1 cellular context compared by ENCODE assay signal in genomic region chr16:87855852-87856715, GRCh38.
TF ChIP-seq lines count a peak whose summit lies in the region.

No MANE protein-coding gene starts in this region.

TF ChIP-seq in HepG2, 621 proteins besides CTCF, POLR2A, EP300 and RAD21 (continued from another document and continues in another):
- peak; percentile 74; the same call in 1 of the 2 replicates for TF ChIP-seq ZBTB39 (CRISPR knock-in tag; IDR thresholded peaks at IDR 0.05)
- TF ChIP-seq DDIT3 (CRISPR knock-in tag; IDR thresholded peaks at IDR 0.05), result no peak
- TF ChIP-seq ELF4 (CRISPR knock-in tag; IDR thresholded peaks at IDR 0.05; ENCODE audit: borderline replicate concordance), result no peak
- TF ChIP-seq ZNF589 (CRISPR knock-in tag; conservative IDR thresholded peaks at IDR 0.05), result no peak
- TF ChIP-seq PAWR (CRISPR knock-in tag; IDR thresholded peaks at IDR 0.05; ENCODE audit: borderline replicate concordance), result no peak
- TF ChIP-seq DZIP1 (CRISPR knock-in tag; IDR thresholded peaks at IDR 0.05), result peak; percentile 39; the same call in 1 of the 2 replicates
- TF ChIP-seq FOXA3 (CRISPR knock-in tag; IDR thresholded peaks at IDR 0.05), result peak; percentile 74
- peak; percentile 16; the same call in 1 of the 2 replicates for TF ChIP-seq SKIL (CRISPR knock-in tag; IDR thresholded peaks at IDR 0.05; ENCODE audit: borderline replicate concordance)
- TF ChIP-seq MIER3 (CRISPR knock-in tag; IDR thresholded peaks at IDR 0.05; ENCODE audit: borderline replicate concordance), result no peak
- no peak; the same call in 1 of the 2 replicates for TF ChIP-seq BRD4 (CRISPR knock-in tag; IDR thresholded peaks at IDR 0.05)
- no peak for TF ChIP-seq ETS1 (CRISPR knock-in tag; IDR thresholded peaks at IDR 0.05)
- no peak for TF ChIP-seq SYNCRIP (IDR thresholded peaks at IDR 0.05; ENCODE audit: insufficient read depth, low read depth, low read length)
- no peak for TF ChIP-seq ZNF260 (CRISPR knock-in tag; IDR thresholded peaks at IDR 0.05; ENCODE audit: borderline replicate concordance, low read depth)
- no peak for TF ChIP-seq ZNF326 (CRISPR knock-in tag; IDR thresholded peaks at IDR 0.05; ENCODE audit: borderline replicate concordance)
- no peak; the same call in 1 of the 2 replicates for TF ChIP-seq ZNF772 (CRISPR knock-in tag; IDR thresholded peaks at IDR 0.05)
- no peak for TF ChIP-seq MAFK (conservative IDR thresholded peaks at IDR 0.05 in 1 of 2, IDR thresholded peaks at IDR 0.05 in 1 of 2; ENCODE audit: low read length in 2 of 2)
- no peak for TF ChIP-seq ZBTB37 (CRISPR knock-in tag; IDR thresholded peaks at IDR 0.05)
- peak; percentile 77; the same call in 1 of the 2 replicates for TF ChIP-seq ZNF264 (CRISPR knock-in tag; IDR thresholded peaks at IDR 0.05)
- TF ChIP-seq HOXA5 (CRISPR knock-in tag; IDR thresholded peaks at IDR 0.05), result no peak; the same call in 1 of the 2 replicates
- TF ChIP-seq HNF4A (CRISPR knock-in tag; IDR thresholded peaks at IDR 0.05), result peak; percentile 61
- peak; percentile 99 for TF ChIP-seq ZBTB38 (CRISPR knock-in tag; IDR thresholded peaks at IDR 0.05)
- no peak for TF ChIP-seq EZH2 (conservative IDR thresholded peaks at IDR 0.05; ENCODE audit: low read depth, low read length)
- peak; percentile 82 for TF ChIP-seq ZNF263 (CRISPR knock-in tag; IDR thresholded peaks at IDR 0.05)
- no peak for TF ChIP-seq ZNF468 (CRISPR knock-in tag; IDR thresholded peaks at IDR 0.05)
- peak; percentile 58 for TF ChIP-seq YEATS4 (CRISPR knock-in tag; IDR thresholded peaks at IDR 0.05; ENCODE audit: borderline replicate concordance)
- TF ChIP-seq ZNF180 (CRISPR knock-in tag; IDR thresholded peaks at IDR 0.05; ENCODE audit: borderline replicate concordance, low read depth), result no peak
- peak; percentile 31; the same call in 1 of the 2 replicates for TF ChIP-seq EED (CRISPR knock-in tag; IDR thresholded peaks at IDR 0.05)
- peak; percentile 93; the same call in 1 of the 2 replicates for TF ChIP-seq ZBTB26 (CRISPR knock-in tag; IDR thresholded peaks at IDR 0.05; ENCODE audit: borderline replicate concordance)
- 0 out of 2 replicates have a peak, but pooled peaks have one; percentile 14 for TF ChIP-seq HNF1B (CRISPR knock-in tag; IDR thresholded peaks at IDR 0.05)
- TF ChIP-seq ZNF761 (CRISPR knock-in tag; conservative IDR thresholded peaks at IDR 0.05), result no peak
- peak; percentile 63 for TF ChIP-seq FOSL2 (CRISPR knock-in tag; IDR thresholded peaks at IDR 0.05)
- TF ChIP-seq NFYB (CRISPR knock-in tag; IDR thresholded peaks at IDR 0.05), result no peak
- TF ChIP-seq MTF2 (CRISPR knock-in tag; IDR thresholded peaks at IDR 0.05; ENCODE audit: borderline replicate concordance), result no peak
- no peak for TF ChIP-seq MYNN (CRISPR knock-in tag; IDR thresholded peaks at IDR 0.05; ENCODE audit: low read depth)
- TF ChIP-seq TOPORS (CRISPR knock-in tag; IDR thresholded peaks at IDR 0.05), result no peak
- TF ChIP-seq AKNA (CRISPR knock-in tag; IDR thresholded peaks at IDR 0.05; ENCODE audit: borderline replicate concordance), result no peak
- TF ChIP-seq IRF1 (CRISPR knock-in tag; IDR thresholded peaks at IDR 0.05; ENCODE audit: low read depth), result no peak
- no peak for TF ChIP-seq ZNF362 (CRISPR knock-in tag; IDR thresholded peaks at IDR 0.05; ENCODE audit: borderline replicate concordance)
